In the genomic region with DNA sequence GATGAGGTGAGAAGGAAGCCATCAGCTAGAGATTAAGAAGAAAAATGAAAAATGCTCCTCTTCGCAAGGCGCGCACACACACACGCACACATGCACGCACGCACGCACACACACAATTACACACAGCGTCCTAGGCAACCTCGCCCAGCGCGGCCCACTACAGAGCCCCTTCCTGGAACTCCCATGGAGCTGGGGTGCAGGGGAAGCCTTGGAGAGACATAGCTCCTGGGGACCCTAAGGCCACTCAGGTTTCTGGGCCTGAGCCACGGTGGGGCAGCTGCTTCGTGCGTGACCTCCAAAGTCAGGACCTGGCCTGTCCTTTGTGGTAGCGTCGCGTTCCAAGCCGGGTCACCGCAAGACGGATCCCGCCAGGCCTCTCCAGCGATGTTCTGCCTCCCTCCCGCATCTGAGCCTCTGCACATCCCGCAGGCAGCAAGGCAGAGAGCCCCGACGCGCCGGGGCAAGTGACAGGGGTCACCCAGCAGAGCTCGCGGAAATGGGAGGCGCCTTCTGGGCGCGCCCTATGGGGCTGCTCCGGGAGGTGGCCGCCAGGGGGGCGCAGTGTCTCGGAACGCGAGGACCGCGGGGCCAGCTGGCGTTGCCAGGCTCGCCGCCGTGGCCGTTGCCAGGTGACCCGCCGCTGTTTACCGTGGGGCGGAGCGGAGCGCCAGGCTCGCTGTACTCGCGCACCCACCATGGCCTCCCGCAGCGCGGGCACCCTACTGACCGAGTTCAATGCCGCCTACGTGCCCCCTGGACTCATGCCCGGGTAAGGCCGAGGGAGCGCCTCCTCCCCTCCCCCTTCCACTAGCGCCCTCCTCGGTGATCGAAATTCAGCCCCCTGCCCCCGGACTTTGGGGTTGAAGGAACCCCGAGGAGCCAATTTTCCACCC, we compare ENCODE assay signal across 1 cellular context.
TF ChIP-seq lines count a peak whose summit lies in the region.

No MANE protein-coding gene starts in this region.

TF ChIP-seq in HepG2, 621 proteins besides CTCF, POLR2A, EP300 and RAD21 (continued from another document and continues in another):
- TF ChIP-seq, protein P1, sequence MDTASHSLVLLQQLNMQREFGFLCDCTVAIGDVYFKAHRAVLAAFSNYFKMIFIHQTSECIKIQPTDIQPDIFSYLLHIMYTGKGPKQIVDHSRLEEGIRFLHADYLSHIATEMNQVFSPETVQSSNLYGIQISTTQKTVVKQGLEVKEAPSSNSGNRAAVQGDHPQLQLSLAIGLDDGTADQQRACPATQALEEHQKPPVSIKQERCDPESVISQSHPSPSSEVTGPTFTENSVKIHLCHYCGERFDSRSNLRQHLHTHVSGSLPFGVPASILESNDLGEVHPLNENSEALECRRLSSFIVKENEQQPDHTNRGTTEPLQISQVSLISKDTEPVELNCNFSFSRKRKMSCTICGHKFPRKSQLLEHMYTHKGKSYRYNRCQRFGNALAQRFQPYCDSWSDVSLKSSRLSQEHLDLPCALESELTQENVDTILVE (CRISPR knock-in tag; IDR thresholded peaks at IDR 0.05): no peak
- no peak for TF ChIP-seq FOXA1 (IDR thresholded peaks at IDR 0.05)
- TF ChIP-seq FOXA1 (CRISPR knock-in tag; IDR thresholded peaks at IDR 0.05): peak; percentile 92
- TF ChIP-seq ZSCAN31 (CRISPR knock-in tag; IDR thresholded peaks at IDR 0.05; ENCODE audit: low read depth): no peak
- TF ChIP-seq, protein P2, sequence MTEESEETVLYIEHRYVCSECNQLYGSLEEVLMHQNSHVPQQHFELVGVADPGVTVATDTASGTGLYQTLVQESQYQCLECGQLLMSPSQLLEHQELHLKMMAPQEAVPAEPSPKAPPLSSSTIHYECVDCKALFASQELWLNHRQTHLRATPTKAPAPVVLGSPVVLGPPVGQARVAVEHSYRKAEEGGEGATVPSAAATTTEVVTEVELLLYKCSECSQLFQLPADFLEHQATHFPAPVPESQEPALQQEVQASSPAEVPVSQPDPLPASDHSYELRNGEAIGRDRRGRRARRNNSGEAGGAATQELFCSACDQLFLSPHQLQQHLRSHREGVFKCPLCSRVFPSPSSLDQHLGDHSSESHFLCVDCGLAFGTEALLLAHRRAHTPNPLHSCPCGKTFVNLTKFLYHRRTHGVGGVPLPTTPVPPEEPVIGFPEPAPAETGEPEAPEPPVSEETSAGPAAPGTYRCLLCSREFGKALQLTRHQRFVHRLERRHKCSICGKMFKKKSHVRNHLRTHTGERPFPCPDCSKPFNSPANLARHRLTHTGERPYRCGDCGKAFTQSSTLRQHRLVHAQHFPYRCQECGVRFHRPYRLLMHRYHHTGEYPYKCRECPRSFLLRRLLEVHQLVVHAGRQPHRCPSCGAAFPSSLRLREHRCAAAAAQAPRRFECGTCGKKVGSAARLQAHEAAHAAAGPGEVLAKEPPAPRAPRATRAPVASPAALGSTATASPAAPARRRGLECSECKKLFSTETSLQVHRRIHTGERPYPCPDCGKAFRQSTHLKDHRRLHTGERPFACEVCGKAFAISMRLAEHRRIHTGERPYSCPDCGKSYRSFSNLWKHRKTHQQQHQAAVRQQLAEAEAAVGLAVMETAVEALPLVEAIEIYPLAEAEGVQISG (CRISPR knock-in tag; IDR thresholded peaks at IDR 0.05): peak; percentile 52
- peak; percentile 37; the same call in 1 of the 2 replicates for TF ChIP-seq FOXK1 (CRISPR knock-in tag; IDR thresholded peaks at IDR 0.05; ENCODE audit: borderline replicate concordance, low read depth)
- 0 out of 2 replicates have a peak, but pooled peaks have one; percentile 14 for TF ChIP-seq ZNF891 (CRISPR knock-in tag; IDR thresholded peaks at IDR 0.05)
- TF ChIP-seq MAZ (IDR thresholded peaks at IDR 0.05; ENCODE audit: borderline replicate concordance, low read depth, low read length): 0 out of 2 replicates have a peak, but pooled peaks have one; percentile 31
- peak; percentile 30; the same call in 1 of the 2 replicates for TF ChIP-seq MAZ (CRISPR knock-in tag; IDR thresholded peaks at IDR 0.05; ENCODE audit: low read depth)
- TF ChIP-seq FOXA3 (CRISPR knock-in tag; IDR thresholded peaks at IDR 0.05): peak; percentile 77
- TF ChIP-seq HES4 (CRISPR knock-in tag; IDR thresholded peaks at IDR 0.05; ENCODE audit: borderline replicate concordance): peak; percentile 52; the same call in 1 of the 2 replicates
- no peak for TF ChIP-seq RARG (CRISPR knock-in tag; IDR thresholded peaks at IDR 0.05; ENCODE audit: low read depth)
- peak; percentile 38 for TF ChIP-seq KDM5B (CRISPR knock-in tag; IDR thresholded peaks at IDR 0.05; ENCODE audit: borderline replicate concordance)
- TF ChIP-seq KDM2A (CRISPR knock-in tag; IDR thresholded peaks at IDR 0.05; ENCODE audit: borderline replicate concordance, low read depth): peak; percentile 82
- peak; percentile 48; the same call in 1 of the 2 replicates for TF ChIP-seq MTA1 (CRISPR knock-in tag; IDR thresholded peaks at IDR 0.05; ENCODE audit: borderline replicate concordance)
- no peak for TF ChIP-seq NPAS2 (CRISPR knock-in tag; IDR thresholded peaks at IDR 0.05; ENCODE audit: borderline replicate concordance)
- TF ChIP-seq REPIN1 (CRISPR knock-in tag; IDR thresholded peaks at IDR 0.05; ENCODE audit: borderline replicate concordance, low read depth): no peak; the same call in 1 of the 2 replicates
- TF ChIP-seq, protein P3, sequence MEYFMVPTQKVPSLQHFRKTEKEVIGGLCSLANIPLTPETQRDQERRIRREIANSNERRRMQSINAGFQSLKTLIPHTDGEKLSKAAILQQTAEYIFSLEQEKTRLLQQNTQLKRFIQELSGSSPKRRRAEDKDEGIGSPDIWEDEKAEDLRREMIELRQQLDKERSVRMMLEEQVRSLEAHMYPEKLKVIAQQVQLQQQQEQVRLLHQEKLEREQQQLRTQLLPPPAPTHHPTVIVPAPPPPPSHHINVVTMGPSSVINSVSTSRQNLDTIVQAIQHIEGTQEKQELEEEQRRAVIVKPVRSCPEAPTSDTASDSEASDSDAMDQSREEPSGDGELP (IDR thresholded peaks at IDR 0.05; ENCODE audit: borderline replicate concordance, low read depth): peak; percentile 91; the same call in 1 of the 2 replicates
- TF ChIP-seq TEAD3 (CRISPR knock-in tag; optimal IDR thresholded peaks at IDR 0.05; ENCODE audit: borderline replicate concordance): peak; percentile 69
- no peak for TF ChIP-seq PITX1 (CRISPR knock-in tag; IDR thresholded peaks at IDR 0.05)
- peak; percentile 79 for TF ChIP-seq RFX3 (CRISPR knock-in tag; IDR thresholded peaks at IDR 0.05)
- TF ChIP-seq POGZ (CRISPR knock-in tag; IDR thresholded peaks at IDR 0.05): peak; percentile 55; the same call in 1 of the 2 replicates
- 0 out of 2 replicates have a peak, but pooled peaks have one; percentile 56 for TF ChIP-seq ZNF780A (CRISPR knock-in tag; IDR thresholded peaks at IDR 0.05)
- TF ChIP-seq, protein P4, sequence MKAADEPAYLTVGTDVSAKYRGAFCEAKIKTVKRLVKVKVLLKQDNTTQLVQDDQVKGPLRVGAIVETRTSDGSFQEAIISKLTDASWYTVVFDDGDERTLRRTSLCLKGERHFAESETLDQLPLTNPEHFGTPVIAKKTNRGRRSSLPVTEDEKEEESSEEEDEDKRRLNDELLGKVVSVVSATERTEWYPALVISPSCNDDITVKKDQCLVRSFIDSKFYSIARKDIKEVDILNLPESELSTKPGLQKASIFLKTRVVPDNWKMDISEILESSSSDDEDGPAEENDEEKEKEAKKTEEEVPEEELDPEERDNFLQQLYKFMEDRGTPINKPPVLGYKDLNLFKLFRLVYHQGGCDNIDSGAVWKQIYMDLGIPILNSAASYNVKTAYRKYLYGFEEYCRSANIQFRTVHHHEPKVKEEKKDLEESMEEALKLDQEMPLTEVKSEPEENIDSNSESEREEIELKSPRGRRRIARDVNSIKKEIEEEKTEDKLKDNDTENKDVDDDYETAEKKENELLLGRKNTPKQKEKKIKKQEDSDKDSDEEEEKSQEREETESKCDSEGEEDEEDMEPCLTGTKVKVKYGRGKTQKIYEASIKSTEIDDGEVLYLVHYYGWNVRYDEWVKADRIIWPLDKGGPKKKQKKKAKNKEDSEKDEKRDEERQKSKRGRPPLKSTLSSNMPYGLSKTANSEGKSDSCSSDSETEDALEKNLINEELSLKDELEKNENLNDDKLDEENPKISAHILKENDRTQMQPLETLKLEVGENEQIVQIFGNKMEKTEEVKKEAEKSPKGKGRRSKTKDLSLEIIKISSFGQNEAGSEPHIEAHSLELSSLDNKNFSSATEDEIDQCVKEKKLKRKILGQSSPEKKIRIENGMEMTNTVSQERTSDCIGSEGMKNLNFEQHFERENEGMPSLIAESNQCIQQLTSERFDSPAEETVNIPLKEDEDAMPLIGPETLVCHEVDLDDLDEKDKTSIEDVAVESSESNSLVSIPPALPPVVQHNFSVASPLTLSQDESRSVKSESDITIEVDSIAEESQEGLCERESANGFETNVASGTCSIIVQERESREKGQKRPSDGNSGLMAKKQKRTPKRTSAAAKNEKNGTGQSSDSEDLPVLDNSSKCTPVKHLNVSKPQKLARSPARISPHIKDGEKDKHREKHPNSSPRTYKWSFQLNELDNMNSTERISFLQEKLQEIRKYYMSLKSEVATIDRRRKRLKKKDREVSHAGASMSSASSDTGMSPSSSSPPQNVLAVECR (CRISPR knock-in tag; IDR thresholded peaks at IDR 0.05; ENCODE audit: borderline replicate concordance): peak; percentile 74; the same call in 1 of the 2 replicates
- TF ChIP-seq RFX5 (IDR thresholded peaks at IDR 0.05; ENCODE audit: low read depth, low read length): peak; percentile 17; the same call in 1 of the 2 replicates
- TF ChIP-seq ZBTB3 (CRISPR knock-in tag; IDR thresholded peaks at IDR 0.05; ENCODE audit: borderline replicate concordance, low read depth): no peak
- peak; percentile 56 for TF ChIP-seq ELF3 (CRISPR knock-in tag; IDR thresholded peaks at IDR 0.05)
- TF ChIP-seq, protein P5, sequence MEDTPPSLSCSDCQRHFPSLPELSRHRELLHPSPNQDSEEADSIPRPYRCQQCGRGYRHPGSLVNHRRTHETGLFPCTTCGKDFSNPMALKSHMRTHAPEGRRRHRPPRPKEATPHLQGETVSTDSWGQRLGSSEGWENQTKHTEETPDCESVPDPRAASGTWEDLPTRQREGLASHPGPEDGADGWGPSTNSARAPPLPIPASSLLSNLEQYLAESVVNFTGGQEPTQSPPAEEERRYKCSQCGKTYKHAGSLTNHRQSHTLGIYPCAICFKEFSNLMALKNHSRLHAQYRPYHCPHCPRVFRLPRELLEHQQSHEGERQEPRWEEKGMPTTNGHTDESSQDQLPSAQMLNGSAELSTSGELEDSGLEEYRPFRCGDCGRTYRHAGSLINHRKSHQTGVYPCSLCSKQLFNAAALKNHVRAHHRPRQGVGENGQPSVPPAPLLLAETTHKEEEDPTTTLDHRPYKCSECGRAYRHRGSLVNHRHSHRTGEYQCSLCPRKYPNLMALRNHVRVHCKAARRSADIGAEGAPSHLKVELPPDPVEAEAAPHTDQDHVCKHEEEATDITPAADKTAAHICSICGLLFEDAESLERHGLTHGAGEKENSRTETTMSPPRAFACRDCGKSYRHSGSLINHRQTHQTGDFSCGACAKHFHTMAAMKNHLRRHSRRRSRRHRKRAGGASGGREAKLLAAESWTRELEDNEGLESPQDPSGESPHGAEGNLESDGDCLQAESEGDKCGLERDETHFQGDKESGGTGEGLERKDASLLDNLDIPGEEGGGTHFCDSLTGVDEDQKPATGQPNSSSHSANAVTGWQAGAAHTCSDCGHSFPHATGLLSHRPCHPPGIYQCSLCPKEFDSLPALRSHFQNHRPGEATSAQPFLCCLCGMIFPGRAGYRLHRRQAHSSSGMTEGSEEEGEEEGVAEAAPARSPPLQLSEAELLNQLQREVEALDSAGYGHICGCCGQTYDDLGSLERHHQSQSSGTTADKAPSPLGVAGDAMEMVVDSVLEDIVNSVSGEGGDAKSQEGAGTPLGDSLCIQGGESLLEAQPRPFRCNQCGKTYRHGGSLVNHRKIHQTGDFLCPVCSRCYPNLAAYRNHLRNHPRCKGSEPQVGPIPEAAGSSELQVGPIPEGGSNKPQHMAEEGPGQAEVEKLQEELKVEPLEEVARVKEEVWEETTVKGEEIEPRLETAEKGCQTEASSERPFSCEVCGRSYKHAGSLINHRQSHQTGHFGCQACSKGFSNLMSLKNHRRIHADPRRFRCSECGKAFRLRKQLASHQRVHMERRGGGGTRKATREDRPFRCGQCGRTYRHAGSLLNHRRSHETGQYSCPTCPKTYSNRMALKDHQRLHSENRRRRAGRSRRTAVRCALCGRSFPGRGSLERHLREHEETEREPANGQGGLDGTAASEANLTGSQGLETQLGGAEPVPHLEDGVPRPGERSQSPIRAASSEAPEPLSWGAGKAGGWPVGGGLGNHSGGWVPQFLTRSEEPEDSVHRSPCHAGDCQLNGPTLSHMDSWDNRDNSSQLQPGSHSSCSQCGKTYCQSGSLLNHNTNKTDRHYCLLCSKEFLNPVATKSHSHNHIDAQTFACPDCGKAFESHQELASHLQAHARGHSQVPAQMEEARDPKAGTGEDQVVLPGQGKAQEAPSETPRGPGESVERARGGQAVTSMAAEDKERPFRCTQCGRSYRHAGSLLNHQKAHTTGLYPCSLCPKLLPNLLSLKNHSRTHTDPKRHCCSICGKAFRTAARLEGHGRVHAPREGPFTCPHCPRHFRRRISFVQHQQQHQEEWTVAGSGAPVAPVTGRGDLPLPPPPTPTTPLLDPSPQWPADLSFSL (CRISPR knock-in tag; IDR thresholded peaks at IDR 0.05): 0 out of 2 replicates have a peak, but pooled peaks have one; percentile 26
- TF ChIP-seq TP53 (CRISPR knock-in tag; conservative IDR thresholded peaks at IDR 0.05): 0 out of 2 replicates have a peak, but pooled peaks have one; percentile 30
- peak; percentile 64 for TF ChIP-seq HDAC1 (CRISPR knock-in tag; IDR thresholded peaks at IDR 0.05)
- no peak for TF ChIP-seq MXD4 (CRISPR knock-in tag; IDR thresholded peaks at IDR 0.05)
- peak; percentile 32; the same call in 1 of the 2 replicates for TF ChIP-seq STAG1 (CRISPR knock-in tag; IDR thresholded peaks at IDR 0.05)
- no peak for TF ChIP-seq TOE1 (CRISPR knock-in tag; IDR thresholded peaks at IDR 0.05)
- TF ChIP-seq ZNF776 (CRISPR knock-in tag; IDR thresholded peaks at IDR 0.05): no peak
- TF ChIP-seq, protein P6, sequence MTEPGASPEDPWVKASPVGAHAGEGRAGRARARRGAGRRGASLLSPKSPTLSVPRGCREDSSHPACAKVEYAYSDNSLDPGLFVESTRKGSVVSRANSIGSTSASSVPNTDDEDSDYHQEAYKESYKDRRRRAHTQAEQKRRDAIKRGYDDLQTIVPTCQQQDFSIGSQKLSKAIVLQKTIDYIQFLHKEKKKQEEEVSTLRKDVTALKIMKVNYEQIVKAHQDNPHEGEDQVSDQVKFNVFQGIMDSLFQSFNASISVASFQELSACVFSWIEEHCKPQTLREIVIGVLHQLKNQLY (CRISPR knock-in tag; IDR thresholded peaks at IDR 0.05): no peak
- 0 out of 2 replicates have a peak, but pooled peaks have one; percentile 32 for TF ChIP-seq HOXA9 (CRISPR knock-in tag; IDR thresholded peaks at IDR 0.05; ENCODE audit: borderline replicate concordance)
- TF ChIP-seq ZSCAN9 (CRISPR knock-in tag; IDR thresholded peaks at IDR 0.05; ENCODE audit: borderline replicate concordance): 0 out of 2 replicates have a peak, but pooled peaks have one; percentile 27
- TF ChIP-seq ZKSCAN8 (CRISPR knock-in tag; IDR thresholded peaks at IDR 0.05; ENCODE audit: borderline replicate concordance): no peak
- TF ChIP-seq, protein P7, sequence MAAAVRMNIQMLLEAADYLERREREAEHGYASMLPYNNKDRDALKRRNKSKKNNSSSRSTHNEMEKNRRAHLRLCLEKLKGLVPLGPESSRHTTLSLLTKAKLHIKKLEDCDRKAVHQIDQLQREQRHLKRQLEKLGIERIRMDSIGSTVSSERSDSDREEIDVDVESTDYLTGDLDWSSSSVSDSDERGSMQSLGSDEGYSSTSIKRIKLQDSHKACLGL (CRISPR knock-in tag; IDR thresholded peaks at IDR 0.05): peak; percentile 35; the same call in 1 of the 2 replicates
- TF ChIP-seq SPEN (CRISPR knock-in tag; IDR thresholded peaks at IDR 0.05; ENCODE audit: low read depth): 0 out of 2 replicates have a peak, but pooled peaks have one; percentile 34
- no peak for TF ChIP-seq ZFP90 (CRISPR knock-in tag; IDR thresholded peaks at IDR 0.05; ENCODE audit: borderline replicate concordance)
